ENCODE assay signal across 8 cellular contexts in the genomic region with DNA sequence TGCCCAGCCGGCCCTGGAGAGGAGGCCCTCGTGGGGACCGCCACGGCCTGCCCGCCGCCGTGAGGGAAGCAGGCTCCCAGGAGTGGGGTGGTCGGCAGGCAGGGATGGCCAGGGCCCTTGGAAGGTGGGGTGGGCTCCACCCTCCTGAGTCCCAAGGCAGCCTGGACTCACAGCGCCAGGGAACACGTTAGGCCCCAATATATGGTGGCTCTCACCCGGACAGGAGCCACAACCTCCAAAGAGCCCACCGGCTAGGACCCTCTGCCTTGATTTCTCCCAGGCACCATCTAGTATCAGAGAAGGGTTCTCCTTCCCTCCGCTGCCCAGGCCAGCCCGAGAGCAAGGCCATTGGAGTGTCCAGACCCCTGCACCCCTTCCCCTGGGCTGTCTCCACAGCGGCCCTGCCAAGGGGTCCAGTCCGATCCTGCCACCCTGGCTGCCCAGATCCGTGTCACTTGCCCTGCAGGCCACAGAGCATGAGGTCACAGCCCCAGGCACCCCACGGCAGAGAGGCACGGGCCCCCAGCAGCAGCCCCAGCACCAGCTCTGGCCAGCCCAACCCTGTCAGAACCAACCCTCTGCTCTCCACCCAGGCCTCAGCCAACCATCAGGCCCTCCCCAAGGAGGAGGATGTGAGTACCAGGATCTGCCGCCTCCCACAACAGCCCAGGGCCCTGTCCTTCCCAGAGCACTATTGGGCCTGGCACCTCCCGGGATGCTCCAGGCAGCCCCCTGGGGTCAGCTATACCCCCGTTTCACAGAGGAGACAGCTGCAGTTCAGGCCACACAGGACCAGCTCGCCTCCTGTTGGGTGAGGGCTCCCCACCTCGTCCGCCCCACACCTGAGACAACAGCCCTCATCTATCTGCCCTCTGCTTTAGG. TPM values are rescaled to one million over a fixed set of nuclear protein-coding genes. Genes with fewer than 3 reads are reported as not detected.
DNase-seq lines count a peak whose midpoint lies in the region; ATAC-seq and TF ChIP-seq lines count a peak whose summit lies in the region.

No MANE protein-coding gene starts in this region.

- no peaks in the 10 kb centered on the region for H3K9me3 ChIP-seq in cardiac muscle cell (ENCODE audit: low read depth)
- no peaks in the 10 kb centered on the region for H3K9me3 ChIP-seq in uterus

- peak overlapping the region; percentile 39 for H3K4me3 Mint-ChIP-seq in memory B cell

- no peak overlapping the region for H3K27ac Mint-ChIP-seq in memory B cell

- intact Hi-C loops in cardiac septum (cut with DNase I): loop anchor here (2.0 kb wide), 1 partner anchor 125 kb away; a partner anchor contains a TSS
- intact Hi-C loops in uterus (cut with DNase I; ENCODE audit: low total_unique reads): no loop called here

- no peaks in the 10 kb centered on the region for H3K9me3 Mint-ChIP-seq in memory B cell

- H3K36me3 Mint-ChIP-seq in memory B cell: peaks cover 2% of the 10 kb centered on the region

- H3K4me1 Mint-ChIP-seq in memory B cell: peaks cover 7% of the 10 kb centered on the region

- H3K27me3 Mint-ChIP-seq in memory B cell: no peaks in the 10 kb centered on the region

- TF ChIP-seq CTCF in cardiac muscle cell (IDR thresholded peaks at IDR 0.05; ENCODE audit: low read depth, low read length) (no peak), astrocyte of the spinal cord (IDR thresholded peaks at IDR 0.05; ENCODE audit: low read depth, low read length) (no peak), uterus (IDR thresholded peaks at IDR 0.05) (no peak)

- no peak overlapping the region for H3K27ac ChIP-seq in cardiac muscle cell
- H3K27ac ChIP-seq in uterus: peak overlapping the region; percentile 23 to 77

- H3K36me3 ChIP-seq in cardiac muscle cell: no peaks in the 10 kb centered on the region
- H3K36me3 ChIP-seq in uterus: no peaks in the 10 kb centered on the region

- H3K4me3 ChIP-seq in cardiac muscle cell: peak overlapping the region; percentile 34
- H3K4me3 ChIP-seq in astrocyte of the spinal cord (ENCODE audit: low read depth, low read length): peak overlapping the region; percentile 32
- H3K4me3 ChIP-seq in uterus: peak overlapping the region; percentile 3 to 33

- H3K27me3 ChIP-seq in cardiac muscle cell: no peaks in the 10 kb centered on the region
- H3K27me3 ChIP-seq in uterus: no peaks in the 10 kb centered on the region

- TF ChIP-seq POLR2A in uterus (IDR thresholded peaks at IDR 0.05): no peak

- in situ Hi-C loops in astrocyte of the spinal cord (cut with HindIII; ENCODE audit: low sequenced_read_pairs): no loop called here

- H3K4me1 ChIP-seq in cardiac muscle cell (ENCODE audit: low read depth) (no peaks in the 10 kb centered on the region), uterus (peaks cover 0 to 6% of the 10 kb centered on the region in 2 donors)

- DNase-seq in cardiac muscle cell (ENCODE audit: low read depth in 1 of 2, low spot score in 1 of 2) (no peak), cardiac septum (ENCODE audit: low spot score) (no peak), astrocyte of the spinal cord (ENCODE audit: low read depth, low spot score) (no peak), memory B cell (ENCODE audit: low spot score in 2 of 2) (no peak), uterus (peak in 1 of 2 donors; percentile 40), NCI-H1930 (lab: John Stamatoyannopoulos, UW) (no peak)

- ATAC-seq in memory B cell (ENCODE audit: low read depth) (no peak), HG02885 (IDR thresholded peaks at IDR 0.05; ENCODE audit: poor library complexity, unreplicated experiment) (no peak), GM18519 (IDR thresholded peaks at IDR 0.05; ENCODE audit: low FRiP score, unreplicated experiment) (no peak)

RNA-seq across cellular contexts. Expression of a gene that starts 1.1 kb away (rescaled TPM):
- 29.1 and 49.7 TPM in 2 replicates for total RNA-seq in cardiac muscle cell
- 16.5 and 25.4 TPM in 2 replicates for polyA plus RNA-seq in cardiac muscle cell
- total RNA-seq in cardiac septum: 13.5 TPM
- 10 to 100 TPM in 3 of 4 donors, 1 to 10 TPM in 1; 6.2 to 23.6 (median 19.9) TPM for total RNA-seq in uterus

RNA-seq across cellular contexts. Expression of a gene that starts 16.7 kb away (rescaled TPM):
- total RNA-seq in cardiac muscle cell (242 and 350 TPM in 2 replicates), cardiac septum (60.1 TPM), uterus (10 to 100 TPM; 32.4 to 97.3 (median 50.1) TPM)
- 234 and 290 TPM in 2 replicates for polyA plus RNA-seq in cardiac muscle cell

RNA-seq across cellular contexts. Expression of a gene that starts 28.1 kb away (rescaled TPM):
- total RNA-seq in cardiac muscle cell (135 and 167 TPM in 2 replicates), cardiac septum (42.8 TPM), uterus (10 to 100 TPM; 10.6 to 36.2 (median 12.8) TPM)
- 113 and 142 TPM in 2 replicates for polyA plus RNA-seq in cardiac muscle cell

RNA-seq across cellular contexts. Expression of a gene that starts 43.4 kb away (rescaled TPM):
- total RNA-seq in cardiac muscle cell: 352 and 452 TPM in 2 replicates
- polyA plus RNA-seq in cardiac muscle cell: 518 and 664 TPM in 2 replicates
- 65.0 TPM for total RNA-seq in cardiac septum
- total RNA-seq in uterus: 10 to 100 TPM; 37.3 to 77.6 (median 62.2) TPM

RNA-seq across cellular contexts. Expression of a gene that starts 48.0 kb away (rescaled TPM):
- total RNA-seq in cardiac muscle cell: 48.7 and 51.5 TPM in 2 replicates
- 49.5 and 50.0 TPM in 2 replicates for polyA plus RNA-seq in cardiac muscle cell
- total RNA-seq in cardiac septum: 11.6 TPM
- total RNA-seq in uterus: 100 to 1,000 TPM in 1 of 4 donors, 10 to 100 TPM in 3; 10.6 to 106 (median 31.9) TPM
